Comparison of ENCODE assay signal across 17 cellular contexts in genomic region chr6:21615504-21615903, GRCh38. TPM values are rescaled to one million over a fixed set of nuclear protein-coding genes. Genes with fewer than 3 reads are reported as not detected.
DNase-seq lines count a peak whose midpoint lies in the region; ATAC-seq, FAIRE-seq and TF ChIP-seq lines count a peak whose summit lies in the region.
"Had no signal": no experiment of that assay in that cellular context is flagged by ENCODE, and none has a peak within 500 bp of the region (broad histone marks: within the 10 kb centered on the region; RNA-seq: fewer than 3 reads in every experiment).

No MANE protein-coding gene starts in this region.

- no peak for TF ChIP-seq CTCF in SK-N-SH (IDR thresholded peaks at IDR 0.05)
- no peak for TF ChIP-seq CTCF in fibroblast of pulmonary artery (IDR thresholded peaks at IDR 0.05; ENCODE audit: low read length, missing control alignments)

- H4K20me1 ChIP-seq in SK-N-SH (ENCODE audit: insufficient read depth), result no peaks in the 10 kb centered on the region

- no peaks in the 10 kb centered on the region for H3K9me2 ChIP-seq in SK-N-SH

- peak overlapping the region in 1 of 2 experiments; percentile 39; a peak in 2 of 4 replicates for H3K27ac ChIP-seq in SK-N-SH (ENCODE audit: low read depth in 2 of 2, low read length in 1 of 2)
- H3K27ac ChIP-seq: KMS-11, prostate gland, tibial artery had no signal

- no peaks in the 10 kb centered on the region for H3K9me3 ChIP-seq in SK-N-SH
- H3K9me3 ChIP-seq: mucosa of descending colon, prostate gland, tibial artery had no signal

- no peak overlapping the region for H3K4me3 ChIP-seq in SK-N-SH (ENCODE audit: low read depth in 2 of 2, low read length in 1 of 2)
- no peak overlapping the region for H3K4me3 ChIP-seq in fibroblast of pulmonary artery (replicated peaks; ENCODE audit: low read depth, low read length)
- H3K4me3 ChIP-seq: mucosa of descending colon, prostate gland, tibial artery had no signal

- H3K4me1 ChIP-seq in SK-N-SH (ENCODE audit: control insufficient read depth in 1 of 2, insufficient read depth in 2 of 2, low read depth in 1 of 2, low read length in 1 of 2), result peaks cover 6 to 25% of the 10 kb centered on the region in 2 experiments; a peak in 3 of 4 replicates
- H3K4me1 ChIP-seq: prostate gland had no signal

- DNase-seq in NCI-H748 treated with DMSO at 0.1 percent for 48 hours (lab: John Stamatoyannopoulos, UW) (peak; percentile 32), NCI-H748 (lab: John Stamatoyannopoulos, UW; ENCODE audit: unreplicated experiment) (no peak), SK-N-SH (no peak), fibroblast of pulmonary artery (ENCODE audit: low read depth) (peak; percentile 45), urothelium cell line (ENCODE audit: low spot score) (peak; percentile 17)
- DNase-seq in stimulated activated CD4-positive, alpha-beta T cell treated with anti-CD3 and anti-CD28 coated beads, Interleukin-15, amount 100 ng/mL, for 24 hours, result no peak
- DNase-seq: ACHN; activated CD4-positive, alpha-beta T cell treated with anti-CD3 and anti-CD28 coated beads for 36 hours; amygdala; mucosa of descending colon; T-cell; tibial artery had no signal

- ATAC-seq in HG02610 (IDR thresholded peaks at IDR 0.05; ENCODE audit: unreplicated experiment) (no peak), HG02938 (IDR thresholded peaks at IDR 0.05; ENCODE audit: unreplicated experiment) (no peak)
- ATAC-seq: activated CD4-positive, alpha-beta T cell treated with anti-CD3 and anti-CD28 coated beads for 36 hours; mucosa of descending colon; T-cell had no signal

- no peaks in the 10 kb centered on the region for H3K36me3 ChIP-seq in SK-N-SH (replicated peaks in 1 of 2; ENCODE audit: control insufficient read depth in 1 of 2, insufficient read depth in 2 of 2, low read length in 1 of 2)
- H3K36me3 ChIP-seq: prostate gland, tibial artery had no signal

- CTCF ChIA-PET in SK-N-SH (lab: Yijun Ruan, JAX), result no interaction called here

- H3K27me3 ChIP-seq in SK-N-SH (ENCODE audit: insufficient read depth), result no peaks in the 10 kb centered on the region
- H3K27me3 ChIP-seq: tibial artery had no signal

- FAIRE-seq in urothelium cell line (lab: Jason Lieb, UNC), result no peak
- FAIRE-seq: frontal cortex had no signal

- H2AFZ ChIP-seq in SK-N-SH (ENCODE audit: low read depth), result peak overlapping the region; percentile 85

- TF ChIP-seq RAD21 in SK-N-SH (IDR thresholded peaks at IDR 0.05; ENCODE audit: low read length), result no peak

- POLR2A ChIA-PET in SK-N-SH (lab: Yijun Ruan, JAX), result no interaction called here

- TF ChIP-seq EP300 in SK-N-SH (IDR thresholded peaks at IDR 0.05; ENCODE audit: borderline replicate concordance in 1 of 2, low read depth in 1 of 2, low read length in 1 of 2), result no peak

- 26% methylated on average over 3 of the region's 3 CpGs for WGBS in SK-N-SH (ENCODE audit: low lambda C conversion rate)

- H3K9ac ChIP-seq in SK-N-SH, result no peak overlapping the region; the same call in 1 of the 2 replicates
- H3K9ac ChIP-seq: KMS-11 had no signal

- peak overlapping the region; percentile 12 for H3K4me2 ChIP-seq in SK-N-SH
- H3K4me2 ChIP-seq: KMS-11 had no signal

- no peaks in the 10 kb centered on the region for H3F3A ChIP-seq in SK-N-SH (replicated peaks; ENCODE audit: insufficient read depth)

- H3K79me2 ChIP-seq in SK-N-SH (ENCODE audit: insufficient read depth), result no peaks in the 10 kb centered on the region

TF ChIP-seq in SK-N-SH, 30 proteins besides CTCF, POLR2A, EP300 and RAD21:
- no peak for TF ChIP-seq TAF1 (IDR thresholded peaks at IDR 0.05; ENCODE audit: borderline replicate concordance, low read depth, low read length)
- peak; percentile 75; the same call in 1 of the 2 replicates for TF ChIP-seq FOSL2 (IDR thresholded peaks at IDR 0.05; ENCODE audit: borderline replicate concordance, low read depth)
- no peak for TF ChIP-seq NFIC (IDR thresholded peaks at IDR 0.05; ENCODE audit: borderline replicate concordance)
- TF ChIP-seq IRF3 (IDR thresholded peaks at IDR 0.05; ENCODE audit: low read depth, low read length), result no peak
- no peak for TF ChIP-seq ZBTB33 (IDR thresholded peaks at IDR 0.05; ENCODE audit: borderline replicate concordance, low read depth)
- peak; percentile 59 for TF ChIP-seq JUND (IDR thresholded peaks at IDR 0.05)
- no peak for TF ChIP-seq CHD2 (IDR thresholded peaks at IDR 0.05; ENCODE audit: low read length, partially characterized antibody)
- TF ChIP-seq NRF1 (IDR thresholded peaks at IDR 0.05; ENCODE audit: low read depth, low read length), result no peak
- TF ChIP-seq ELF1 (IDR thresholded peaks at IDR 0.05), result no peak
- no peak for TF ChIP-seq SIN3A (IDR thresholded peaks at IDR 0.05; ENCODE audit: borderline replicate concordance, low read depth, low read length)
- TF ChIP-seq MAX (IDR thresholded peaks at IDR 0.05; ENCODE audit: low read depth), result no peak
- peak; percentile 36; the same call in 1 of the 2 replicates for TF ChIP-seq TCF12 (IDR thresholded peaks at IDR 0.05)
- TF ChIP-seq REST (IDR thresholded peaks at IDR 0.05; ENCODE audit: low read depth, low read length), result no peak
- no peak for TF ChIP-seq YY1 (IDR thresholded peaks at IDR 0.05; ENCODE audit: low read depth)
TF ChIP-seq in SK-N-SH: peak in this region for 3.

RNA-seq across cellular contexts. Expression of gene SOX4, which starts 22.0 kb away (rescaled TPM):
- 5.5 and 5.8 TPM in 2 replicates for polyA plus RNA-seq in SK-N-SH (2012; rRNA removed)
- 7.8 and 7.9 TPM in 2 replicates for polyA plus RNA-seq in SK-N-SH (2012; cell fraction: cytosol; rRNA removed)
- polyA plus RNA-seq in SK-N-SH (2012; cell fraction: nucleus; rRNA removed), result 6.8 and 7.5 TPM in 2 replicates

Comparison
In these comparisons a context has a peak if more than half of its experiments do, and no peak if none do; other contexts are left out.
1. DNase-seq: peak in NCI-H748 treated with DMSO at 0.1 percent for 48 hours (single experiment), fibroblast of pulmonary artery (single experiment) and urothelium cell line (single experiment); none in NCI-H748 (single experiment), SK-N-SH (single experiment) and stimulated activated CD4-positive, alpha-beta T cell treated with anti-CD3 and anti-CD28 coated beads, Interleukin-15, amount 100 ng/mL, for 24 hours (single experiment).